ENCODE assay signal across 28 cellular contexts in the genomic region with DNA sequence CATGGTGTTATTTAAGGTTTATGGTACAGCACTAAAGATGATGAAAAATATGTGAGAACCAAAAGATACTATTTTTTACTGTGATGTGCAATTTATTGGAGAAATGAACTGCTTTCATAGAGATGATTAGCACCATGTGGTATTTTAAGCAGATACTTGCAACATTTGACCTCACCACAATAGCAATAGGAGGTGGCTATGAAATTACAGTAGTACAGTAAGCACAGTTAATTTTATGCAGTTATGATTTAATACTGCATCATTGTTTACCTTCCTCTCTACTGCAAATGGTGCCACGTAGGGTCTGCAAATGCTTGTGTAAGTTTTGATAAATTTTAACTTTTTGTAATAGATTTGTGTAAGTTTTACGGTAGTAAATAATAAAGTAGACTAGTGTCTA.
"Had no signal": no experiment of that assay in that cellular context is flagged by ENCODE, and none has a peak within 500 bp of the region (broad histone marks: within the 10 kb centered on the region; RNA-seq: fewer than 3 reads in every experiment).

No MANE protein-coding gene starts in this region.

- H2AFZ ChIP-seq: hepatocyte, parathyroid adenoma had no signal

- H3K9me3 ChIP-seq: esophagus muscularis mucosa, gastroesophageal sphincter, right atrium auricular region, sigmoid colon, spleen, testis, tibial artery had no signal

- ATAC-seq: gastroesophageal sphincter; heart left ventricle; left lobe of liver; natural killer cell; stimulated activated memory B cell treated with anti-CD40 and anti-IgM and Interleukin-4, amounts not matched to agents 10 μg/mL and 1 μg/mL and 100 μg/mL, for 72 hours; stimulated activated naive CD8-positive, alpha-beta T cell treated with anti-CD3 and anti-CD28 coated beads, Interleukin-15, Interleukin-2, amounts not matched to agents 100 U/mL and 50 U/mL, for 24 hours had no signal

- H3K4me1 ChIP-seq: esophagus muscularis mucosa, gastroesophageal sphincter, heart left ventricle, right atrium auricular region, sigmoid colon, spleen, testis, tibial artery had no signal

- H3K79me2 ChIP-seq: parathyroid adenoma had no signal

- H3K36me3 ChIP-seq: esophagus muscularis mucosa, gastroesophageal sphincter, heart left ventricle, right atrium auricular region, sigmoid colon, spleen, tibial artery had no signal

- FAIRE-seq: endothelial cell of umbilical vein, kidney had no signal

- H3K4me3 Mint-ChIP-seq: memory B cell; natural killer cell; stimulated activated memory B cell treated with anti-CD40 and anti-IgM and Interleukin-4, amounts not matched to agents 10 μg/mL and 1 μg/mL and 100 μg/mL, for 72 hours; type B pancreatic cell had no signal

- DNase-seq: dermis blood vessel endothelial cell; effector memory CD4-positive, alpha-beta T cell; foreskin fibroblast; heart left ventricle; kidney; natural killer cell; occipital lobe; sigmoid colon; spleen; stimulated activated CD4-positive, alpha-beta T cell treated with anti-CD3 and anti-CD28 coated beads, Interleukin-4, amount 100 ng/mL, for 4 hours; stimulated activated naive CD8-positive, alpha-beta T cell treated with anti-CD3 and anti-CD28 coated beads, Interleukin-15, Interleukin-2, amounts not matched to agents 100 U/mL and 50 U/mL, for 24 hours; substantia nigra; testis; tibial artery had no signal

- H3K9ac ChIP-seq: parathyroid adenoma had no signal

- H3K4me1 Mint-ChIP-seq: memory B cell; natural killer cell; stimulated activated memory B cell treated with anti-CD40 and anti-IgM and Interleukin-4, amounts not matched to agents 10 μg/mL and 1 μg/mL and 100 μg/mL, for 72 hours had no signal

- H3K27ac ChIP-seq: coronary artery, esophagus muscularis mucosa, gastroesophageal sphincter, heart left ventricle, hepatocyte, parathyroid adenoma, right atrium auricular region, sigmoid colon, skin epidermis, spleen, testis, tibial artery had no signal

- H3K4me3 ChIP-seq: coronary artery, esophagus muscularis mucosa, gastroesophageal sphincter, heart left ventricle, hepatocyte, lung, right atrium auricular region, sigmoid colon, skin epidermis, spleen, testis, tibial artery had no signal

- H3K27me3 Mint-ChIP-seq: progenitor cell of endocrine pancreas, type B pancreatic cell had no signal

- H3K36me3 Mint-ChIP-seq: natural killer cell; stimulated activated memory B cell treated with anti-CD40 and anti-IgM and Interleukin-4, amounts not matched to agents 10 μg/mL and 1 μg/mL and 100 μg/mL, for 72 hours had no signal

- H3K27me3 ChIP-seq: esophagus muscularis mucosa, gastroesophageal sphincter, heart left ventricle, hepatocyte, right atrium auricular region, sigmoid colon, testis, tibial artery had no signal

- H3K27ac Mint-ChIP-seq: memory B cell; natural killer cell; progenitor cell of endocrine pancreas; stimulated activated memory B cell treated with anti-CD40 and anti-IgM and Interleukin-4, amounts not matched to agents 10 μg/mL and 1 μg/mL and 100 μg/mL, for 72 hours; type B pancreatic cell had no signal

- H3K4me2 ChIP-seq: hepatocyte had no signal
